ENCODE assay signal across 20 cellular contexts in genomic region chr14:105900398-105901160, GRCh38.
"Had no signal": no experiment of that assay in that cellular context is flagged by ENCODE, and none has a peak within 500 bp of the region (broad histone marks: within the 10 kb centered on the region; RNA-seq: fewer than 3 reads in every experiment).

No MANE protein-coding gene starts in this region.

- H3K4me3 Mint-ChIP-seq: effector memory CD8-positive, alpha-beta T cell; immature natural killer cell; nephron progenitor cell; type B pancreatic cell had no signal

- H3K9me3 Mint-ChIP-seq: effector memory CD8-positive, alpha-beta T cell; immature natural killer cell had no signal

- FAIRE-seq: keratinocyte, urothelium cell line had no signal

- H3K27ac ChIP-seq: esophagus squamous epithelium, left ventricle myocardium inferior, psoas muscle, sigmoid colon, skin epidermis, suprapubic skin, thyroid gland had no signal

- DNase-seq: effector memory CD8-positive, alpha-beta T cell; esophagus squamous epithelium; foreskin fibroblast; immature natural killer cell; left cardiac atrium; left ventricle myocardium inferior; mesendoderm; naive thymus-derived CD4-positive, alpha-beta T cell; nephron progenitor cell; retina; sigmoid colon; stimulated activated naive CD8-positive, alpha-beta T cell treated with anti-CD3 and anti-CD28 coated beads, Interleukin-15, Interleukin-2, amounts not matched to agents 100 U/mL and 50 U/mL, for 24 hours; thyroid gland had no signal

- H3K27me3 ChIP-seq: esophagus squamous epithelium, sigmoid colon, suprapubic skin, thyroid gland had no signal

- H3K4me1 ChIP-seq: esophagus squamous epithelium, left ventricle myocardium inferior, psoas muscle, sigmoid colon, suprapubic skin, thyroid gland had no signal

- H3K4me3 ChIP-seq: esophagus squamous epithelium, left ventricle myocardium inferior, lung, psoas muscle, sigmoid colon, skin epidermis, suprapubic skin, thyroid gland had no signal

- H3K36me3 Mint-ChIP-seq: immature natural killer cell; naive thymus-derived CD4-positive, alpha-beta T cell; type B pancreatic cell had no signal

- H3K9me3 ChIP-seq: esophagus squamous epithelium, psoas muscle, sigmoid colon, suprapubic skin, thyroid gland had no signal

- H3K4me1 Mint-ChIP-seq: immature natural killer cell, nephron progenitor cell had no signal

- ATAC-seq: effector memory CD8-positive, alpha-beta T cell; left cardiac atrium; naive thymus-derived CD4-positive, alpha-beta T cell; psoas muscle; stimulated activated naive CD8-positive, alpha-beta T cell treated with anti-CD3 and anti-CD28 coated beads, Interleukin-15, Interleukin-2, amounts not matched to agents 100 U/mL and 50 U/mL, for 24 hours had no signal

- H3K27ac Mint-ChIP-seq: effector memory CD8-positive, alpha-beta T cell; immature natural killer cell; naive thymus-derived CD4-positive, alpha-beta T cell; nephron progenitor cell; type B pancreatic cell had no signal

- H3K27me3 Mint-ChIP-seq: type B pancreatic cell had no signal

- H3K36me3 ChIP-seq: esophagus squamous epithelium, left ventricle myocardium inferior, sigmoid colon, suprapubic skin, thyroid gland had no signal
